ENCODE assay signal across 21 cellular contexts in the genomic region with DNA sequence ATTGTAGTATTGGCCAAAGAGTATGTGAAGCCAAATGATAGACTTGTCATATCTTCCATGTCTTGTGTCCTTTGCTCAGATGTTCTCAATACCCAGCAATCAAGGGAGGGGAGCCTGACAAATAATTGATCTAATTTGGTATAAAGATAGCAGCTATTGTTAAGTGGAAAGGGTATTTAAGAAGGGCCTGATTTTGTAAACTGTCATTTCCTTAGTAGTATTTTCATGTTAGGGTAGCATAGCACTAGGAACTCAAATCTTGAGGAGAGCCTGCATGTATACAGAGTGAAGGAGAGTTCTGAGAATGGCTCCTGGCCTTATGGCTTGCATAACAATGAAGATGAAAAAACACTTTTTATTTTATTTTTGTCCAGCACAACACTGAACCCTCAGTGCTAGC.
"Had no signal": no experiment of that assay in that cellular context is flagged by ENCODE, and none has a peak within 500 bp of the region (broad histone marks: within the 10 kb centered on the region; RNA-seq: fewer than 3 reads in every experiment).

No MANE protein-coding gene starts in this region.

- H3K27me3 Mint-ChIP-seq: activated CD8-positive, alpha-beta T cell treated with anti-CD3 and anti-CD28 coated beads for 36 hours; memory B cell; naive thymus-derived CD4-positive, alpha-beta T cell; stimulated activated memory B cell treated with anti-CD40 and anti-IgM and Interleukin-4, amounts not matched to agents 10 μg/mL and 1 μg/mL and 100 μg/mL, for 72 hours had no signal

- H3K36me3 Mint-ChIP-seq: activated naive CD4-positive, alpha-beta T cell treated with anti-CD3 and anti-CD28 coated beads, Interleukin-2, amount 50 U/mL, for 72 hours; memory B cell; stimulated activated memory B cell treated with anti-CD40 and anti-IgM and Interleukin-4, amounts not matched to agents 10 μg/mL and 1 μg/mL and 100 μg/mL, for 72 hours had no signal

- H3K36me3 ChIP-seq: brain microvascular endothelial cell, gastrocnemius medialis, heart left ventricle, neutrophil, upper lobe of right lung had no signal

- H3K9me3 ChIP-seq: gastrocnemius medialis, mucosa of descending colon, neutrophil, upper lobe of right lung had no signal

- H3K9me3 Mint-ChIP-seq: activated naive CD4-positive, alpha-beta T cell treated with anti-CD3 and anti-CD28 coated beads, Interleukin-2, amount 50 U/mL, for 72 hours; endodermal cell had no signal

- H3K4me3 Mint-ChIP-seq: activated CD8-positive, alpha-beta T cell treated with anti-CD3 and anti-CD28 coated beads for 36 hours; activated T-cell treated with anti-CD3 and anti-CD28 coated beads, Interleukin-2, amount 50 U/mL, for 4 hours; endodermal cell; memory B cell; naive thymus-derived CD4-positive, alpha-beta T cell; stimulated activated memory B cell treated with anti-CD40 and anti-IgM and Interleukin-4, amounts not matched to agents 10 μg/mL and 1 μg/mL and 100 μg/mL, for 72 hours; T-helper 1 cell treated with Interleukin-12 subunit alpha and Interleukin-12 subunit beta and Interleukin-4 antibody, amounts not matched to agents 30 μg/mL and 1 μg/mL, for 36 hours had no signal

- H3K27ac Mint-ChIP-seq: activated CD8-positive, alpha-beta T cell treated with anti-CD3 and anti-CD28 coated beads for 36 hours; activated naive CD4-positive, alpha-beta T cell treated with anti-CD3 and anti-CD28 coated beads, Interleukin-2, amount 50 U/mL, for 72 hours; memory B cell; naive thymus-derived CD4-positive, alpha-beta T cell; stimulated activated memory B cell treated with anti-CD40 and anti-IgM and Interleukin-4, amounts not matched to agents 10 μg/mL and 1 μg/mL and 100 μg/mL, for 72 hours; T-helper 1 cell treated with Interleukin-12 subunit alpha and Interleukin-12 subunit beta and Interleukin-4 antibody, amounts not matched to agents 30 μg/mL and 1 μg/mL, for 36 hours had no signal

- ATAC-seq: activated CD8-positive, alpha-beta T cell treated with anti-CD3 and anti-CD28 coated beads for 36 hours; activated naive CD4-positive, alpha-beta T cell treated with anti-CD3 and anti-CD28 coated beads, Interleukin-2, amount 50 U/mL, for 72 hours; activated T-cell treated with anti-CD3 and anti-CD28 coated beads, Interleukin-2, amount 50 U/mL, for 4 hours; gastrocnemius medialis; heart left ventricle; mucosa of descending colon; naive thymus-derived CD4-positive, alpha-beta T cell; stimulated activated memory B cell treated with anti-CD40 and anti-IgM and Interleukin-4, amounts not matched to agents 10 μg/mL and 1 μg/mL and 100 μg/mL, for 72 hours; upper lobe of right lung had no signal

- H3K4me1 Mint-ChIP-seq: memory B cell; stimulated activated memory B cell treated with anti-CD40 and anti-IgM and Interleukin-4, amounts not matched to agents 10 μg/mL and 1 μg/mL and 100 μg/mL, for 72 hours had no signal

- H3K27ac ChIP-seq: brain microvascular endothelial cell, gastrocnemius medialis, heart left ventricle, neutrophil, upper lobe of right lung had no signal

- DNase-seq: activated CD4-positive, alpha-beta T cell treated with anti-CD3 and anti-CD28 coated beads for 48 hours; activated CD8-positive, alpha-beta T cell treated with anti-CD3 and anti-CD28 coated beads for 36 hours; activated effector memory CD4-positive, alpha-beta T cell treated with Interleukin-2 at 50 U/mL for 16 hours; activated T-cell treated with anti-CD3 and anti-CD28 coated beads, Interleukin-2, amount 50 U/mL, for 4 hours; amniotic stem cell; brain microvascular endothelial cell; dermis blood vessel endothelial cell; endodermal cell; erythroblast; gastrocnemius medialis; heart left ventricle; mucosa of descending colon; naive thymus-derived CD4-positive, alpha-beta T cell; posterior cingulate gyrus; stimulated activated CD4-positive, alpha-beta T cell treated with anti-CD3 and anti-CD28 coated beads, Interleukin-2, amount 100 ng/mL, for 48 hours; upper lobe of right lung had no signal

- H3K4me1 ChIP-seq: upper lobe of right lung had no signal

- H3K27me3 ChIP-seq: brain microvascular endothelial cell, gastrocnemius medialis, heart left ventricle, neutrophil, upper lobe of right lung had no signal

- H3K4me3 ChIP-seq: gastrocnemius medialis, heart left ventricle, mucosa of descending colon, upper lobe of right lung had no signal
